ENCODE assay signal across 8 cellular contexts in the genomic region with DNA sequence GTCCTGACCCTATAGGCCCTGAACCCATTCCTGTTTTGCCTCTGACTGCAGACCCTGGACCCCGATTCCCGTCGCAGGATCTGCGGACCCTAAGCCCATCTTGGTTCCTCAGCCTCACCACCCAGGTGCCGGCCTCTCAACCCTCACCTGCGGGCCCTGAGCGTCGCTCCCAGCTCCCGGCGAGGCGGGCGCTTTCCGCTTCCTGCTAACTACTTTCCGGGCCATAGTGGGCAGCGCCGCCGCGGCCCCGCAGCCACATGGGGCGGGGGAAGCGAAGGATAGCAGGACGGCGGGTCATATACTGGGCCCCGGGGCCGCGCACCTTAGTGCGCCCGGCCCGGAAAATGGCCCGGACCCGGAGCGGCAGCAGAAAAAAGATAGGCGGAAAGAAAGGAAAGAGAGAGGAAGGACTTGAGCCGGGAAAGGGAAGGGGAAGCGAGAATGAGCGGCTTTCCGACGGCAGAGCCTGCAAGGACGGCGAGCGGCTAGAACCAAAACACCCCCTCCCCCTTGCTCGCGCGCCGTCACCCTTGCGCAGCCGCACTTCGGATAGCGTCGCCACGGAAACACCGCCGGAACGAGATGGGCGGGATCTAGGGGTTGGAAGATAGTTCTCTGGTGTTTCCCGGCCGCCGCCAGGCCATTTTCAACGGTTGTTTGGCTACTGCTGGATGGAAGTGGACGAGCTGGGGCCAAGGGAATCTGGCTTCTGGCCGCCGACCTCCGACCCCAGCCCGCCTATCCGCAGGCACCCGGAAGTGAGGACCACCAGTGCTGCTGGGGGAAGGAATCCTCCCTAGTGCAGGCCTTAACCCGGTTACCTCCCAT. TPM values are rescaled to one million over a fixed set of nuclear protein-coding genes. Genes with fewer than 3 reads are reported as not detected.
DNase-seq lines count a peak whose midpoint lies in the region; ATAC-seq and TF ChIP-seq lines count a peak whose summit lies in the region.

Gene DCAF12, minus strand, starts transcription at position 492 of the 828 bp plus-strand sequence. Its CDS starts 267 bp downstream, at position 225.

- H3K4me3 ChIP-seq in DND-41 (ENCODE audit: low read depth in 1 of 2, low read length in 2 of 2) (peak within 1 kb of the TSS; percentile 100), KMS-11 (IDR thresholded peaks at IDR 0.05; ENCODE audit: insufficient read depth, low read depth, low read length) (no peak within 1 kb of the TSS), fibroblast of lung (replicated peaks in 1 of 4; ENCODE audit: control extremely low read depth in 1 of 4, insufficient read depth in 1 of 4, low read depth in 3 of 4, low read length in 4 of 4) (peak within 1 kb of the TSS; percentile 62 to 100 (median 84))
- H3K4me3 ChIP-seq in naive thymus-derived CD4-positive, alpha-beta T cell (ENCODE audit: low read length): peak within 1 kb of the TSS; percentile 92

- peak; percentile 89 for DNase-seq in DND-41
- DNase-seq in RKO (ENCODE audit: low spot score): peak; percentile 92
- DNase-seq in fibroblast of lung (ENCODE audit: low read depth in 2 of 2): peak; percentile 87 to 91
- peak; percentile 84 to 92 (median 89) for DNase-seq in naive thymus-derived CD4-positive, alpha-beta T cell

- H3K9ac ChIP-seq in DND-41 (ENCODE audit: low read depth, low read length): peak within 1 kb of the TSS; percentile 94
- H3K9ac ChIP-seq in KMS-11: peak within 1 kb of the TSS; percentile 90
- H3K9ac ChIP-seq in fibroblast of lung (ENCODE audit: insufficient read depth, low read length): peak within 1 kb of the TSS; percentile 68

- POLR2A ChIA-PET in naive thymus-derived CD4-positive, alpha-beta T cell (lab: Charles Lee): interaction anchor here (0.7 to 1.4 kb wide), 3 partner anchors 51 to 333 kb away, joined by 3 to 4 read pairs (median 3); partner anchors contain the start of gene UBAP1

- peak within 1 kb of the TSS; percentile 95 for H3K4me3 Mint-ChIP-seq in activated T-helper 17 cell treated with anti-CD3 and anti-CD28 coated beads, Interleukin-2, amount 50 U/mL, for 72 hours
- H3K4me3 Mint-ChIP-seq in naive thymus-derived CD4-positive, alpha-beta T cell: peak within 1 kb of the TSS; percentile 92 to 99 (median 98)
- H3K4me3 Mint-ChIP-seq in stimulated activated memory B cell treated with anti-CD40 and anti-IgM and Interleukin-4, amounts not matched to agents 10 μg/mL and 1 μg/mL and 100 μg/mL, for 72 hours: peak within 1 kb of the TSS; percentile 92

- H3K27ac ChIP-seq in DND-41 (ENCODE audit: low read length) (peak within 1 kb of the TSS; percentile 94), KMS-11 (peak within 1 kb of the TSS; percentile 75), fibroblast of lung (ENCODE audit: insufficient read depth, low read length) (peak within 1 kb of the TSS; percentile 80)
- peak within 1 kb of the TSS; percentile 93 for H3K27ac ChIP-seq in naive thymus-derived CD4-positive, alpha-beta T cell (ENCODE audit: low read depth, low read length)

- TF ChIP-seq CTCF in DND-41 (IDR thresholded peaks at IDR 0.05; ENCODE audit: borderline replicate concordance, extremely low read depth, low read length, poor library complexity, severe bottlenecking): peak; percentile 5
- TF ChIP-seq CTCF in KMS-11 (conservative IDR thresholded peaks at IDR 0.05; ENCODE audit: low read depth, low read length): no peak
- TF ChIP-seq CTCF in fibroblast of lung (conservative IDR thresholded peaks at IDR 0.05 in 1 of 2, IDR thresholded peaks at IDR 0.05 in 1 of 2; ENCODE audit: low read depth in 1 of 2, low read length in 2 of 2): no peak

- H3K79me2 ChIP-seq in DND-41 (ENCODE audit: insufficient read depth, low read length) (peaks cover 48% of the 10 kb centered on the region), KMS-11 (ENCODE audit: insufficient read depth, low read depth) (peaks cover 39% of the 10 kb centered on the region), fibroblast of lung (ENCODE audit: control insufficient read depth, insufficient read depth, low read length) (peaks cover 34% of the 10 kb centered on the region)

- H3K27ac Mint-ChIP-seq in activated T-helper 17 cell treated with anti-CD3 and anti-CD28 coated beads, Interleukin-2, amount 50 U/mL, for 72 hours: peak within 1 kb of the TSS; percentile 86
- peak within 1 kb of the TSS; percentile 94 to 99 (median 98) for H3K27ac Mint-ChIP-seq in naive thymus-derived CD4-positive, alpha-beta T cell
- H3K27ac Mint-ChIP-seq in stimulated activated memory B cell treated with anti-CD40 and anti-IgM and Interleukin-4, amounts not matched to agents 10 μg/mL and 1 μg/mL and 100 μg/mL, for 72 hours: peak within 1 kb of the TSS; percentile 75

- H3K4me1 Mint-ChIP-seq in activated T-helper 17 cell treated with anti-CD3 and anti-CD28 coated beads, Interleukin-2, amount 50 U/mL, for 72 hours: peaks cover 37% of the 10 kb centered on the region
- peaks cover 39 to 56% (median 44%) of the 10 kb centered on the region in 7 donors for H3K4me1 Mint-ChIP-seq in naive thymus-derived CD4-positive, alpha-beta T cell
- H3K4me1 Mint-ChIP-seq in stimulated activated memory B cell treated with anti-CD40 and anti-IgM and Interleukin-4, amounts not matched to agents 10 μg/mL and 1 μg/mL and 100 μg/mL, for 72 hours: peaks cover 49% of the 10 kb centered on the region

- H3K9me3 Mint-ChIP-seq in activated T-helper 17 cell treated with anti-CD3 and anti-CD28 coated beads, Interleukin-2, amount 50 U/mL, for 72 hours: no peaks in the 10 kb centered on the region
- H3K9me3 Mint-ChIP-seq in naive thymus-derived CD4-positive, alpha-beta T cell: peaks cover 0 to 5% (median 0%) of the 10 kb centered on the region in 11 donors
- H3K9me3 Mint-ChIP-seq in stimulated activated memory B cell treated with anti-CD40 and anti-IgM and Interleukin-4, amounts not matched to agents 10 μg/mL and 1 μg/mL and 100 μg/mL, for 72 hours: peaks cover 9% of the 10 kb centered on the region

- ATAC-seq in DND-41 (ENCODE audit: insufficient read depth, low read depth) (peak; percentile 91), GM21737 (IDR thresholded peaks at IDR 0.05; ENCODE audit: unreplicated experiment) (peak; percentile 83)
- ATAC-seq in activated T-helper 17 cell treated with anti-CD3 and anti-CD28 coated beads, Interleukin-2, amount 50 U/mL, for 72 hours (replicated peaks): peak; percentile 96
- peak; percentile 96 for ATAC-seq in naive thymus-derived CD4-positive, alpha-beta T cell
- ATAC-seq in stimulated activated memory B cell treated with anti-CD40 and anti-IgM and Interleukin-4, amounts not matched to agents 10 μg/mL and 1 μg/mL and 100 μg/mL, for 72 hours: peak; percentile 88

- H3K27me3 ChIP-seq in DND-41 (ENCODE audit: insufficient read depth, low read length, poor library complexity) (no peaks in the 10 kb centered on the region), KMS-11 (ENCODE audit: insufficient read depth, low read depth) (no peaks in the 10 kb centered on the region), fibroblast of lung (ENCODE audit: control insufficient read depth, insufficient read depth, low read length) (no peaks in the 10 kb centered on the region)
- no peaks in the 10 kb centered on the region for H3K27me3 ChIP-seq in naive thymus-derived CD4-positive, alpha-beta T cell (ENCODE audit: control insufficient read depth in 2 of 2, insufficient read depth in 2 of 2, low read length in 2 of 2)

- H3K27me3 Mint-ChIP-seq in activated T-helper 17 cell treated with anti-CD3 and anti-CD28 coated beads, Interleukin-2, amount 50 U/mL, for 72 hours: no peaks in the 10 kb centered on the region
- H3K27me3 Mint-ChIP-seq in naive thymus-derived CD4-positive, alpha-beta T cell: peaks cover 0 to 2% (median 0%) of the 10 kb centered on the region in 5 donors
- H3K27me3 Mint-ChIP-seq in stimulated activated memory B cell treated with anti-CD40 and anti-IgM and Interleukin-4, amounts not matched to agents 10 μg/mL and 1 μg/mL and 100 μg/mL, for 72 hours: peaks cover 75% of the 10 kb centered on the region

- peaks cover 43% of the 10 kb centered on the region for H3K36me3 Mint-ChIP-seq in activated T-helper 17 cell treated with anti-CD3 and anti-CD28 coated beads, Interleukin-2, amount 50 U/mL, for 72 hours (ENCODE audit: low read depth)
- H3K36me3 Mint-ChIP-seq in naive thymus-derived CD4-positive, alpha-beta T cell: peaks cover 6 to 24% (median 22%) of the 10 kb centered on the region in 5 donors
- peaks cover 10% of the 10 kb centered on the region for H3K36me3 Mint-ChIP-seq in stimulated activated memory B cell treated with anti-CD40 and anti-IgM and Interleukin-4, amounts not matched to agents 10 μg/mL and 1 μg/mL and 100 μg/mL, for 72 hours

- H3K4me1 ChIP-seq in DND-41 (ENCODE audit: insufficient read depth, low read length) (peaks cover 37% of the 10 kb centered on the region), KMS-11 (ENCODE audit: low read depth, poor library complexity, severe bottlenecking) (peaks cover 22% of the 10 kb centered on the region), fibroblast of lung (ENCODE audit: control insufficient read depth, extremely low read depth, insufficient read depth, low read length) (peaks cover 4% of the 10 kb centered on the region)
- peaks cover 24 to 34% of the 10 kb centered on the region in 2 donors for H3K4me1 ChIP-seq in naive thymus-derived CD4-positive, alpha-beta T cell (ENCODE audit: control insufficient read depth in 2 of 2, insufficient read depth in 2 of 2, low read length in 2 of 2)

- H3K36me3 ChIP-seq in DND-41 (ENCODE audit: insufficient read depth, low read length) (peaks cover 38% of the 10 kb centered on the region), KMS-11 (ENCODE audit: insufficient read depth) (peaks cover 6% of the 10 kb centered on the region; the same call in 1 of the 2 replicates), fibroblast of lung (ENCODE audit: control insufficient read depth, insufficient read depth, low read length) (peaks cover 3% of the 10 kb centered on the region)
- H3K36me3 ChIP-seq in naive thymus-derived CD4-positive, alpha-beta T cell (ENCODE audit: control insufficient read depth in 2 of 3, insufficient read depth in 3 of 3, low read length in 3 of 3): peaks cover 0 to 5% (median 0%) of the 10 kb centered on the region in 3 experiments

- intact Hi-C loops in naive thymus-derived CD4-positive, alpha-beta T cell (cut with micrococcal nuclease): loop anchor here (1.0 to 2.0 kb wide), 12 partner anchors 29 to 332 kb away; partner anchors contain the start of genes KIF24 (in 2 of the 2), NUDT2 (in 2 of the 2), DNAI1 (in 1 of the 2) and FAM219A (in 1 of the 2)

- H3K4me2 ChIP-seq in DND-41 (ENCODE audit: insufficient read depth, low read length) (peak within 1 kb of the TSS; percentile 87), KMS-11 (peak within 1 kb of the TSS; percentile 71), fibroblast of lung (ENCODE audit: extremely low read depth, insufficient read depth, low read length) (peak within 1 kb of the TSS; percentile 94)

- CTCF ChIA-PET in naive thymus-derived CD4-positive, alpha-beta T cell (lab: Charles Lee): interaction anchor here (0.6 to 1.0 kb wide), 3 partner anchors 9 to 207 kb away, joined by 3 to 8 read pairs (median 4); no protein-coding TSS in a partner anchor

- H2AFZ ChIP-seq in DND-41 (ENCODE audit: low read depth, low read length) (peak within 1 kb of the TSS; percentile 85), KMS-11 (ENCODE audit: low read depth) (peak within 1 kb of the TSS; percentile 91), fibroblast of lung (ENCODE audit: low read length) (peak within 1 kb of the TSS; percentile 94)

- H4K20me1 ChIP-seq in DND-41 (ENCODE audit: insufficient read depth, low read length) (peaks cover 21% of the 10 kb centered on the region), KMS-11 (ENCODE audit: insufficient read depth) (peaks cover 5% of the 10 kb centered on the region; the same call in 1 of the 2 replicates), fibroblast of lung (ENCODE audit: control insufficient read depth, extremely low read depth, insufficient read depth, low read length) (no peaks in the 10 kb centered on the region)

- H3K9me3 ChIP-seq in DND-41 (ENCODE audit: insufficient read depth, low read length, severe bottlenecking) (no peaks in the 10 kb centered on the region), fibroblast of lung (ENCODE audit: control insufficient read depth, insufficient read depth, low read depth, low read length) (no peaks in the 10 kb centered on the region)
- H3K9me3 ChIP-seq in naive thymus-derived CD4-positive, alpha-beta T cell (ENCODE audit: control insufficient read depth in 2 of 3, low read length in 3 of 3): no peaks in the 10 kb centered on the region

RNA-seq across cellular contexts. Expression of gene DCAF12, which starts in this region (rescaled TPM):
- total RNA-seq in activated T-helper 17 cell treated with anti-CD3 and anti-CD28 coated beads, Interleukin-2, amount 50 U/mL, for 72 hours: 10 to 100 TPM; 30.4 to 36.6 TPM
- 9.7 and 10.8 TPM in 2 replicates for total RNA-seq in fibroblast of lung
- 25.4 and 26.3 TPM in 2 replicates for polyA plus RNA-seq in fibroblast of lung
- 10.5 and 12.3 TPM in 2 replicates for polyA plus RNA-seq in fibroblast of lung (2012)
- 18.0 and 55.5 TPM in 2 replicates for polyA minus RNA-seq in fibroblast of lung (ENCODE audit: low replicate concordance)
- 10 to 100 TPM; 10.8 to 40.4 (median 28.5) TPM for total RNA-seq in naive thymus-derived CD4-positive, alpha-beta T cell
- 10 to 100 TPM; 13.2 to 15.4 TPM for polyA plus RNA-seq in naive thymus-derived CD4-positive, alpha-beta T cell
